In genomic region chr1:150813028-150813707, GRCh38 we compare ENCODE assay signal across 10 cellular contexts. TPM values are rescaled to one million over a fixed set of nuclear protein-coding genes. Genes with fewer than 3 reads are reported as not detected.
DNase-seq lines count a peak whose midpoint lies in the region; ATAC-seq, FAIRE-seq and TF ChIP-seq lines count a peak whose summit lies in the region.
"Had no signal": no experiment of that assay in that cellular context is flagged by ENCODE, and none has a peak within 500 bp of the region (broad histone marks: within the 10 kb centered on the region; RNA-seq: fewer than 3 reads in every experiment).

No MANE protein-coding gene starts in this region.

- POLR2A ChIA-PET in HEK293T (lab: Yijun Ruan, JAX): interaction anchor here (1.3 to 2.5 kb wide), 4 partner anchors 116 to 234 kb away, joined by 3 to 13 read pairs (median 12); partner anchors contain the start of genes ENSA, GOLPH3L and MCL1

- no peak overlapping the region for H3K4me3 Mint-ChIP-seq in chondrocyte (ENCODE audit: unreplicated experiment)
- H3K4me3 Mint-ChIP-seq: naive B cell had no signal

- peak; percentile 60 for TF ChIP-seq CTCF in D721Med (IDR thresholded peaks at IDR 0.05; ENCODE audit: insufficient read depth, missing control alignments)
- TF ChIP-seq CTCF in chondrocyte (IDR thresholded peaks at IDR 0.05): peak; percentile 80
- TF ChIP-seq CTCF in lower leg skin (IDR thresholded peaks at IDR 0.05): no peak

- no peaks in the 10 kb centered on the region for H3K9me3 Mint-ChIP-seq in chondrocyte (ENCODE audit: low read depth)
- H3K9me3 Mint-ChIP-seq: naive B cell had no signal

- CTCF ChIA-PET in HEK293T (lab: Yijun Ruan, JAX): interaction anchor here (0.6 to 2.9 kb wide), 10 partner anchors 9 to 261 kb away, joined by 3 to 11 read pairs (median 4); partner anchors contain the start of gene GOLPH3L

- no peaks in the 10 kb centered on the region for H3K27me3 Mint-ChIP-seq in chondrocyte (ENCODE audit: low read depth)
- H3K27me3 Mint-ChIP-seq: naive B cell had no signal

- no peak for TF ChIP-seq POLR2A in lower leg skin (IDR thresholded peaks at IDR 0.05)

- H3K4me1 Mint-ChIP-seq in chondrocyte (ENCODE audit: low read depth): peaks cover 13% of the 10 kb centered on the region

- no peak overlapping the region for H3K4me3 ChIP-seq in lower leg skin (ENCODE audit: low read depth, poor library complexity, severe bottlenecking)
- H3K4me3 ChIP-seq: SK-N-MC had no signal

- H3K36me3 Mint-ChIP-seq in chondrocyte (ENCODE audit: low read depth): peaks cover 20% of the 10 kb centered on the region

- intact Hi-C loops in lower leg skin (cut with DNase I; ENCODE audit: low total_unique reads): no loop called here

- ATAC-seq in GM21381 (IDR thresholded peaks at IDR 0.05; ENCODE audit: unreplicated experiment) (no peak), HG03565 (IDR thresholded peaks at IDR 0.05; ENCODE audit: unreplicated experiment) (no peak)

- FAIRE-seq in D721Med (lab: Jason Lieb, UNC): peak; percentile 46
- FAIRE-seq in urothelium cell line (lab: Jason Lieb, UNC): no peak

- 42 to 48% methylated on average over 5 of the region's 5 CpGs for WGBS in lower leg skin, 2 donors

- no peak overlapping the region for H3K27ac Mint-ChIP-seq in chondrocyte (ENCODE audit: unreplicated experiment)
- H3K27ac Mint-ChIP-seq: naive B cell had no signal

- DNase-seq in D721Med (ENCODE audit: insufficient read length, low spot score) (no peak), HEK293T (ENCODE audit: extremely low spot score) (peak; percentile 74), NOMO-1 treated with DMSO at 0.1 percent for 48 hours (lab: John Stamatoyannopoulos, UW; ENCODE audit: unreplicated experiment) (peak; percentile 29), chondrocyte (ENCODE audit: low spot score) (no peak), lower leg skin (ENCODE audit: low spot score in 2 of 2) (peak; percentile 68 to 87), urothelium cell line (ENCODE audit: low spot score) (peak; percentile 48)
- DNase-seq: naive B cell had no signal

TF ChIP-seq in HEK293T, 16 proteins besides CTCF, POLR2A, EP300 and RAD21:
- TF ChIP-seq PKNOX1 (IDR thresholded peaks at IDR 0.05) (no peak), ARNT (IDR thresholded peaks at IDR 0.05) (no peak), TARDBP (IDR thresholded peaks at IDR 0.05) (no peak), ELF4 (IDR thresholded peaks at IDR 0.05) (no peak), NFRKB (IDR thresholded peaks at IDR 0.05) (no peak), HDGF (IDR thresholded peaks at IDR 0.05; ENCODE audit: borderline replicate concordance) (no peak), FOXM1 (IDR thresholded peaks at IDR 0.05; ENCODE audit: borderline replicate concordance) (no peak), LEF1 (IDR thresholded peaks at IDR 0.05; ENCODE audit: borderline replicate concordance) (no peak), BHLHE40 (IDR thresholded peaks at IDR 0.05; ENCODE audit: borderline replicate concordance) (no peak), SUZ12 (IDR thresholded peaks at IDR 0.05) (no peak), L3MBTL2 (conservative IDR thresholded peaks at IDR 0.05) (no peak)
TF ChIP-seq in HEK293T: peak in this region for 0.

RNA-seq across cellular contexts. Expression of gene CTSK, which starts 5.1 kb away (rescaled TPM):
- total RNA-seq in chondrocyte (4.9 to 12.4 TPM (median 4.9 TPM) in 3 replicates), lower leg skin (100 to 1,000 TPM in 2 of 4 donors, 10 to 100 TPM in 2; 73.3 to 205 (median 90.2) TPM)

RNA-seq across cellular contexts. Expression of gene CTSS, which starts 47.6 kb away (rescaled TPM):
- 0.79 to 1.5 TPM (median 1.4 TPM) in 3 replicates for total RNA-seq in chondrocyte
- 10 to 100 TPM; 11.4 to 33.4 (median 19.9) TPM for total RNA-seq in lower leg skin

Comparison
In these comparisons a context has a peak if more than half of its experiments do, and no peak if none do; other contexts are left out.
1. DNase-seq: peak in HEK293T (single experiment), NOMO-1 treated with DMSO at 0.1 percent for 48 hours (single experiment), lower leg skin (2 of 2) and urothelium cell line (single experiment); none in D721Med (single experiment) and chondrocyte (single experiment).
2. CTCF ChIP-seq: peak in D721Med (single experiment) and chondrocyte (single experiment); none in lower leg skin (0 of 3).